ENCODE assay signal across 1 cellular context in the genomic region with DNA sequence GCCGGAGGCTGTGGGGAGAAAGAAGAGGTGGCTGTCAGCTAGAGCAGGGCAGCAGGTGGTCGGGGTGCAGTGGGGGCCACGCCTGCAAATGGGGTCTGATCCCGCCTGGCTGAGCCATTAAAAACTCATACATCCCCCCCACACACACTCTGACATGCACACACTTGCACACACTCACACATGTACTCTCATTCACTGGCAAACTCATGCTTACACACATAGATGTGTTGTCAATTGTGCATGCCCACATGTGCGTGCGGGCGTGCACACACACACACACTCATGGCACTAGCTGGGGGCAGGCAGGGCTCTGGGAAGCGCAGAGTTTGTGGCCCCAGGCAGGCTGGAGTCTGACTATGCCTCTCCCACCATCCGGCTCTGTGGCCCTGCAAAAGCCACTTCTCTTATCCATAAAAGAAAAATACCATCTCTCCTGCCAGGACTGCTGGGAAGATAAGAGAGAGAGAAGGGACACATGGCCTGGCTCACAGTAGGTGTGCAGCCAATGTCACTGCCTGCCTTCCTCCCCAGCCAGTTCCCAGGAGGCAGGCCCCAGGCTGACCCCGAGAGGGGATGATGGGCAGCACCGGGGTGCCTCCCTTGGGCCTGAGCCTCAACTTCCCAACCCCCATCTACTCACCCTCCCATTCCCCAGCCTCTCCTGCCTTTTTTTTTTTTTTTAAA.
TF ChIP-seq lines count a peak whose summit lies in the region.

No MANE protein-coding gene starts in this region.

TF ChIP-seq in HEK293, 187 proteins besides CTCF, POLR2A, EP300 and RAD21 (continued from another document):
- TF ChIP-seq, protein P1, sequence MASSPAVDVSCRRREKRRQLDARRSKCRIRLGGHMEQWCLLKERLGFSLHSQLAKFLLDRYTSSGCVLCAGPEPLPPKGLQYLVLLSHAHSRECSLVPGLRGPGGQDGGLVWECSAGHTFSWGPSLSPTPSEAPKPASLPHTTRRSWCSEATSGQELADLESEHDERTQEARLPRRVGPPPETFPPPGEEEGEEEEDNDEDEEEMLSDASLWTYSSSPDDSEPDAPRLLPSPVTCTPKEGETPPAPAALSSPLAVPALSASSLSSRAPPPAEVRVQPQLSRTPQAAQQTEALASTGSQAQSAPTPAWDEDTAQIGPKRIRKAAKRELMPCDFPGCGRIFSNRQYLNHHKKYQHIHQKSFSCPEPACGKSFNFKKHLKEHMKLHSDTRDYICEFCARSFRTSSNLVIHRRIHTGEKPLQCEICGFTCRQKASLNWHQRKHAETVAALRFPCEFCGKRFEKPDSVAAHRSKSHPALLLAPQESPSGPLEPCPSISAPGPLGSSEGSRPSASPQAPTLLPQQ (tag by site-specific recombination; IDR thresholded peaks at IDR 0.05), result no peak
- TF ChIP-seq ZNF311 (tag by site-specific recombination; IDR thresholded peaks at IDR 0.05; ENCODE audit: borderline replicate concordance), result no peak
- TF ChIP-seq ZNF157 (tag by site-specific recombination; IDR thresholded peaks at IDR 0.05), result no peak
- no peak for TF ChIP-seq ZNF416 (tag by site-specific recombination; IDR thresholded peaks at IDR 0.05)
- TF ChIP-seq ZNF133 (tag by site-specific recombination; IDR thresholded peaks at IDR 0.05), result no peak
- TF ChIP-seq, protein P2, sequence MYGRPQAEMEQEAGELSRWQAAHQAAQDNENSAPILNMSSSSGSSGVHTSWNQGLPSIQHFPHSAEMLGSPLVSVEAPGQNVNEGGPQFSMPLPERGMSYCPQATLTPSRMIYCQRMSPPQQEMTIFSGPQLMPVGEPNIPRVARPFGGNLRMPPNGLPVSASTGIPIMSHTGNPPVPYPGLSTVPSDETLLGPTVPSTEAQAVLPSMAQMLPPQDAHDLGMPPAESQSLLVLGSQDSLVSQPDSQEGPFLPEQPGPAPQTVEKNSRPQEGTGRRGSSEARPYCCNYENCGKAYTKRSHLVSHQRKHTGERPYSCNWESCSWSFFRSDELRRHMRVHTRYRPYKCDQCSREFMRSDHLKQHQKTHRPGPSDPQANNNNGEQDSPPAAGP (tag by site-specific recombination; IDR thresholded peaks at IDR 0.05), result no peak
TF ChIP-seq in HEK293: peak in this region for 3.
